Comparison of ENCODE assay signal across 8 cellular contexts in genomic region chr1:216750031-216750627, GRCh38. TPM values are rescaled to one million over a fixed set of nuclear protein-coding genes. Genes with fewer than 3 reads are reported as not detected.
A peak's percentile ranks its signal among the peaks of the same experiment; 100 is the strongest.
DNase-seq lines count a peak whose midpoint lies in the region; ATAC-seq and TF ChIP-seq lines count a peak whose summit lies in the region.

No MANE protein-coding gene starts in this region.

- no peak overlapping the region for H3K27ac ChIP-seq in tibial nerve

- no peaks in the 10 kb centered on the region for H3K4me1 Mint-ChIP-seq in activated CD4-positive, alpha-beta T cell treated with anti-CD3 and anti-CD28 coated beads, Interleukin-2, amount 10 ng/mL, durations not matched to agents 24 days and 14 days

- intact Hi-C loops in activated CD4-positive, alpha-beta T cell treated with anti-CD3 and anti-CD28 coated beads, Interleukin-2, amount 10 ng/mL, durations not matched to agents 24 days and 14 days (cut with micrococcal nuclease) = no loop called here

- no peaks in the 10 kb centered on the region for H3K36me3 Mint-ChIP-seq in activated CD4-positive, alpha-beta T cell treated with anti-CD3 and anti-CD28 coated beads, Interleukin-2, amount 10 ng/mL, durations not matched to agents 24 days and 14 days (ENCODE audit: low read depth)

- H3K4me1 ChIP-seq in tibial nerve = no peaks in the 10 kb centered on the region

- DNase-seq in GM03348 (ENCODE audit: low spot score) (peak; percentile 28), NCI-H345 treated with DMSO at 0.1 percent for 48 hours (lab: John Stamatoyannopoulos, UW; ENCODE audit: unreplicated experiment) (peak; percentile 62), astrocyte of the spinal cord (ENCODE audit: low read depth, low spot score) (peak; percentile 65), inferior parietal cortex (ENCODE audit: extremely low spot score) (peak; percentile 87), tibial nerve (ENCODE audit: low spot score in 2 of 2) (peak in 1 of 2 donors; percentile 7)
- no peak for DNase-seq in activated CD4-positive, alpha-beta T cell treated with anti-CD3 and anti-CD28 coated beads, Interleukin-2, amount 10 ng/mL, durations not matched to agents 24 days and 14 days

- no peaks in the 10 kb centered on the region for H3K9me3 Mint-ChIP-seq in activated CD4-positive, alpha-beta T cell treated with anti-CD3 and anti-CD28 coated beads, Interleukin-2, amount 10 ng/mL, durations not matched to agents 24 days and 14 days

- no peak for TF ChIP-seq POLR2A in tibial nerve (IDR thresholded peaks at IDR 0.05)

- H3K4me3 Mint-ChIP-seq in activated CD4-positive, alpha-beta T cell treated with anti-CD3 and anti-CD28 coated beads, Interleukin-2, amount 10 ng/mL, durations not matched to agents 24 days and 14 days = no peak overlapping the region

- 4 to 9% methylated on average over 3 of the region's 3 CpGs for whole genome bisulfite sequencing in tibial nerve, 2 donors

- H3K9me3 ChIP-seq in tibial nerve = no peaks in the 10 kb centered on the region

- in situ Hi-C loops in astrocyte of the spinal cord (cut with HindIII; ENCODE audit: low sequenced_read_pairs) = no loop called here

- no peak for TF ChIP-seq EP300 in tibial nerve (IDR thresholded peaks at IDR 0.05)

- no peaks in the 10 kb centered on the region for H3K27me3 Mint-ChIP-seq in activated CD4-positive, alpha-beta T cell treated with anti-CD3 and anti-CD28 coated beads, Interleukin-2, amount 10 ng/mL, durations not matched to agents 24 days and 14 days

- ATAC-seq in HG03103 (IDR thresholded peaks at IDR 0.05; ENCODE audit: low read depth, unreplicated experiment) (peak; percentile 75), GM18517 (IDR thresholded peaks at IDR 0.05; ENCODE audit: unreplicated experiment) (no peak)

- H3K27me3 ChIP-seq in tibial nerve = no peaks in the 10 kb centered on the region

- TF ChIP-seq CTCF in astrocyte of the spinal cord (IDR thresholded peaks at IDR 0.05; ENCODE audit: low read depth, low read length) (peak; percentile 74), tibial nerve (IDR thresholded peaks at IDR 0.05) (peak; percentile 34 to 61 (median 50))

- no peak overlapping the region for H3K27ac Mint-ChIP-seq in activated CD4-positive, alpha-beta T cell treated with anti-CD3 and anti-CD28 coated beads, Interleukin-2, amount 10 ng/mL, durations not matched to agents 24 days and 14 days

- H3K4me3 ChIP-seq in astrocyte of the spinal cord (ENCODE audit: low read depth, low read length) = no peak overlapping the region
- no peak overlapping the region for H3K4me3 ChIP-seq in tibial nerve

- H3K36me3 ChIP-seq in tibial nerve = no peaks in the 10 kb centered on the region

RNA-seq across cellular contexts. Expression of gene ESRRG, which starts 26.9 kb away (rescaled TPM):
- total RNA-seq in tibial nerve = 1 to 10 TPM; 1.4 to 3.3 (median 1.6) TPM
- total RNA-seq in activated CD4-positive, alpha-beta T cell treated with anti-CD3 and anti-CD28 coated beads, Interleukin-2, amount 10 ng/mL, durations not matched to agents 24 days and 14 days = not detected in 2 replicates
